In genomic region chr3:69776926-69777581, GRCh38 we compare ENCODE assay signal across 21 cellular contexts. TPM values are rescaled to one million over a fixed set of nuclear protein-coding genes. Genes with fewer than 3 reads are reported as not detected.
A peak's percentile ranks its signal among the peaks of the same experiment; 100 is the strongest.
DNase-seq lines count a peak whose midpoint lies in the region; ATAC-seq lines count a peak whose summit lies in the region.
"Had no signal": no experiment of that assay in that cellular context is flagged by ENCODE, and none has a peak within 500 bp of the region (broad histone marks: within the 10 kb centered on the region; RNA-seq: fewer than 3 reads in every experiment).

No MANE protein-coding gene starts in this region.

- H3K4me1 ChIP-seq in skeletal muscle tissue (ENCODE audit: control insufficient read depth in 3 of 3, insufficient read depth in 3 of 3, low read length in 3 of 3), result peaks cover 24 to 49% (median 35%) of the 10 kb centered on the region in 3 donors
- H3K4me1 ChIP-seq in mesendoderm (ENCODE audit: control insufficient read depth, low read depth, low read length), result peaks cover 5% of the 10 kb centered on the region
- H3K4me1 ChIP-seq: foreskin keratinocyte, SJSA1 had no signal

- DNase-seq in ELR (ENCODE audit: low read depth), result peak; percentile 24
- DNase-seq in NOMO-1 treated with DMSO at 0.1 percent for 48 hours (lab: John Stamatoyannopoulos, UW; ENCODE audit: unreplicated experiment), result peak; percentile 89
- DNase-seq in dermis microvascular lymphatic vessel endothelial cell (ENCODE audit: low read depth in 2 of 2), result peak; percentile 49 to 68
- no peak for DNase-seq in mesendoderm
- no peak for DNase-seq in A172 (ENCODE audit: low spot score)
- no peak for DNase-seq in KG1 (lab: John Stamatoyannopoulos, UW)
- DNase-seq: activated CD4-positive, alpha-beta memory T cell treated with anti-CD3 and anti-CD28 coated beads for 36 hours; activated naive CD4-positive, alpha-beta T cell; CD8-positive, alpha-beta memory T cell; cortex of kidney; foreskin keratinocyte; H9; mammary epithelial cell; NCI-H1694; occipital lobe had no signal

- H3K9ac ChIP-seq in skeletal muscle tissue (ENCODE audit: low read depth in 1 of 3, low read length in 3 of 3) (no peak overlapping the region), mesendoderm (ENCODE audit: low read length) (no peak overlapping the region)

- H3K27me3 ChIP-seq in skeletal muscle tissue (ENCODE audit: control insufficient read depth in 3 of 3, insufficient read depth in 3 of 3, low read length in 3 of 3) (no peaks in the 10 kb centered on the region), mesendoderm (ENCODE audit: insufficient read depth, low read length, poor library complexity) (no peaks in the 10 kb centered on the region)
- H3K27me3 ChIP-seq: foreskin keratinocyte, right atrium auricular region, SJSA1 had no signal

- H2AK5ac ChIP-seq in mesendoderm (ENCODE audit: low read length), result no peak overlapping the region

- ATAC-seq in HG03135 (IDR thresholded peaks at IDR 0.05; ENCODE audit: unreplicated experiment), result no peak
- ATAC-seq: foreskin keratinocyte, Panc1, WTC11 had no signal

- H3K4ac ChIP-seq in mesendoderm (ENCODE audit: low read depth, low read length), result no peak overlapping the region

- no peak overlapping the region for H3K4me2 ChIP-seq in mesendoderm (ENCODE audit: low read length)

- no peaks in the 10 kb centered on the region for H3K79me2 ChIP-seq in mesendoderm (ENCODE audit: control insufficient read depth, insufficient read depth, low read length)

- H3K4me3 ChIP-seq in skeletal muscle tissue (ENCODE audit: low read length in 3 of 3), result no peak overlapping the region
- no peak overlapping the region for H3K4me3 ChIP-seq in mesendoderm (ENCODE audit: low read length)
- H3K4me3 ChIP-seq: right atrium auricular region, SJSA1 had no signal

- H4K5ac ChIP-seq in mesendoderm (ENCODE audit: low read length), result no peak overlapping the region

- no peaks in the 10 kb centered on the region for H3K79me1 ChIP-seq in mesendoderm (ENCODE audit: low read length)

- H2BK15ac ChIP-seq in mesendoderm (replicated peaks; ENCODE audit: low read depth), result no peak overlapping the region

- no peaks in the 10 kb centered on the region for H3K9me3 ChIP-seq in skeletal muscle tissue (ENCODE audit: control insufficient read depth in 3 of 3, low read length in 3 of 3)
- H3K9me3 ChIP-seq: right atrium auricular region, SJSA1 had no signal

- H2BK120ac ChIP-seq in mesendoderm (ENCODE audit: low read depth, low read length), result no peak overlapping the region

- no peak overlapping the region for H3K56ac ChIP-seq in mesendoderm (ENCODE audit: low read length)

- no peak overlapping the region for H4K8ac ChIP-seq in mesendoderm (ENCODE audit: low read depth, low read length)

- H3K27ac ChIP-seq in skeletal muscle tissue (ENCODE audit: low read depth, low read length) (peak overlapping the region; percentile 45), mesendoderm (ENCODE audit: low read depth, low read length) (no peak overlapping the region)
- H3K27ac ChIP-seq: foreskin keratinocyte, right atrium auricular region, SJSA1 had no signal

- no peak overlapping the region for H3K18ac ChIP-seq in mesendoderm (ENCODE audit: low read length)

- H3K23ac ChIP-seq in mesendoderm (ENCODE audit: low read length), result no peak overlapping the region

- no peak overlapping the region for H2BK5ac ChIP-seq in mesendoderm (ENCODE audit: low read length)

- no peaks in the 10 kb centered on the region for H3K36me3 ChIP-seq in skeletal muscle tissue (ENCODE audit: control insufficient read depth in 3 of 3, insufficient read depth in 3 of 3, low read length in 3 of 3)
- no peaks in the 10 kb centered on the region for H3K36me3 ChIP-seq in mesendoderm (ENCODE audit: control insufficient read depth, insufficient read depth, low read length)
- H3K36me3 ChIP-seq: right atrium auricular region, SJSA1 had no signal

RNA-seq across cellular contexts. Expression of gene MITF, which starts 37.8 kb away (rescaled TPM):
- total RNA-seq in dermis microvascular lymphatic vessel endothelial cell (3.0 and 5.7 TPM in 2 replicates), skeletal muscle tissue (11.0 TPM)
- 1.1 TPM for polyA plus RNA-seq in mesendoderm (2013, experiment 1 of 2)
- polyA plus RNA-seq in mesendoderm (2013, experiment 2 of 2), result 1.1 TPM
- 22.9 and 25.6 TPM in 2 replicates for total RNA-seq in A172 (2014; rRNA removed; shearing (Covaris generic))
- total RNA-seq: activated CD4-positive, alpha-beta memory T cell treated with anti-CD3 and anti-CD28 coated beads for 36 hours had no signal
- polyA plus RNA-seq: CD8-positive, alpha-beta memory T cell had no signal

Comparison
In these comparisons a context has a peak if more than half of its experiments do, and no peak if none do; other contexts are left out.
1. DNase-seq: peak in ELR (single experiment), NOMO-1 treated with DMSO at 0.1 percent for 48 hours (single experiment) and dermis microvascular lymphatic vessel endothelial cell (2 of 2); none in mesendoderm (single experiment), A172 (single experiment) and KG1 (single experiment).